ENCODE assay signal across 20 cellular contexts in genomic region chr1:1454286-1455056, GRCh38. TPM values are rescaled to one million over a fixed set of nuclear protein-coding genes. Genes with fewer than 3 reads are reported as not detected.
DNase-seq lines count a peak whose midpoint lies in the region; ATAC-seq, FAIRE-seq and TF ChIP-seq lines count a peak whose summit lies in the region.
"Not testable (repeated sequence)": the region's sequence is repeated elsewhere in the genome, so short reads cannot be mapped to it uniquely, and the experiment has no call there.
"Had no signal": no experiment of that assay in that cellular context is flagged by ENCODE, and none has a peak within 500 bp of the region (broad histone marks: within the 10 kb centered on the region; RNA-seq: fewer than 3 reads in every experiment).

No MANE protein-coding gene starts in this region.

- H3K27me3 Mint-ChIP-seq in GM23338 (ENCODE audit: insufficient read depth, low read depth, poor library complexity); WTC11 (ENCODE audit: low read depth): not testable (repeated sequence)

- H3K4me3 ChIP-seq in BLaER1; GM23338; HEK293 (ENCODE audit: low read depth, low read length); Panc1 (ENCODE audit: low read depth in 2 of 2, low read length in 2 of 2); K562: not testable (repeated sequence)

- H3K4me1 ChIP-seq in BLaER1 (peaks cover 17% of the 10 kb centered on the region), K562 (replicated peaks in 1 of 2; ENCODE audit: control insufficient read depth in 2 of 2, insufficient read depth in 2 of 2, low read length in 2 of 2) (peaks cover 0 to 36% of the 10 kb centered on the region in 2 experiments; a peak in 2 of 5 replicates)
- H3K4me1 ChIP-seq in GM23338 (ENCODE audit: insufficient read depth); HEK293 (ENCODE audit: control insufficient read depth, insufficient read depth, low read length); Panc1 (ENCODE audit: control insufficient read depth, insufficient read depth, low read length): not testable (repeated sequence)

- H3K27ac Mint-ChIP-seq in GM23338, WTC11: not testable (repeated sequence)

- not testable (repeated sequence) for H3K9me2 ChIP-seq in GM23338 (ENCODE audit: insufficient read depth)

- H2AFZ ChIP-seq in GM23338; K562 (ENCODE audit: low read depth, low read length): not testable (repeated sequence)

- not testable (repeated sequence) for H3K79me2 ChIP-seq in GM23338 (replicated peaks; ENCODE audit: insufficient read depth); K562 (ENCODE audit: control insufficient read depth, insufficient read depth, low read length)

- H3K27ac ChIP-seq in BLaER1; GM23338 (ENCODE audit: low read depth); HEK293 (ENCODE audit: extremely low read depth, low read depth, low read length); Panc1 (ENCODE audit: low read length); K562 (ENCODE audit: extremely low read depth, low read depth, low read length): not testable (repeated sequence)

- H3K9me3 ChIP-seq in BLaER1; HEK293 (ENCODE audit: control insufficient read depth, insufficient read depth, low read depth, low read length); Panc1 (ENCODE audit: control insufficient read depth, insufficient read depth, low read depth, low read length); K562 (replicated peaks; ENCODE audit: control insufficient read depth, insufficient read depth, low read depth, low read length): not testable (repeated sequence)

- H3K27me3 ChIP-seq in BLaER1; GM23338 (ENCODE audit: insufficient read depth); Panc1 (ENCODE audit: control insufficient read depth, insufficient read depth, low read length); K562 (ENCODE audit: control insufficient read depth in 2 of 2, insufficient read depth in 2 of 2, low read length in 2 of 2): not testable (repeated sequence)

- not testable (repeated sequence) for BruUV-seq in Panc1 (replicated peaks; lab: Mats Ljungman, UMichigan); K562 (replicated peaks; lab: Mats Ljungman, UMichigan)

- not testable (repeated sequence) for TF ChIP-seq RAD21 in K562 (CRISPR knock-in tag; conservative IDR thresholded peaks at IDR 0.05 in 1 of 2, IDR thresholded peaks at IDR 0.05 in 1 of 2)

- POLR2A ChIA-PET in HEK293 (lab: Yijun Ruan, JAX); Panc1 (lab: Charles Lee); WTC11 (lab: Charles Lee): not testable (repeated sequence)
- POLR2A ChIA-PET in K562 (lab: Yijun Ruan, JAX): interaction anchor here (1.0 kb wide), 1 partner anchor 14 kb away, joined by 3 read pairs; no protein-coding TSS in a partner anchor

- H3K9ac ChIP-seq in BLaER1; K562 (ENCODE audit: insufficient read depth in 1 of 2, low read depth in 2 of 2, low read length in 2 of 2): not testable (repeated sequence)

- not testable (repeated sequence) for H3K4me3 Mint-ChIP-seq in GM23338, WTC11

- not testable (repeated sequence) for H4K20me1 ChIP-seq in BLaER1; GM23338 (replicated peaks; ENCODE audit: insufficient read depth); K562 (replicated peaks; ENCODE audit: control insufficient read depth, insufficient read depth, low read length)

- 53% methylated on average over 32 of the region's 41 CpGs for WGBS in K562 (ENCODE audit: insufficient coverage, low coverage, missing lambda C conversion rate)

- TF ChIP-seq EP300 in K562 (IDR thresholded peaks at IDR 0.05; ENCODE audit: low read length): not testable (repeated sequence)

- TF ChIP-seq POLR2A in K562 (conservative IDR thresholded peaks at IDR 0.05): not testable (repeated sequence)

- H3K4me2 ChIP-seq in BLaER1: 0 out of 2 replicates have a peak overlapping the region, but pooled peaks have one; percentile 5
- not testable (repeated sequence) for H3K4me2 ChIP-seq in GM23338; K562 (ENCODE audit: insufficient read depth, low read length)

- TF ChIP-seq CTCF in GM23338 (conservative IDR thresholded peaks at IDR 0.05; ENCODE audit: low read depth in 2 of 2); HEK293 (tag by site-specific recombination; IDR thresholded peaks at IDR 0.05); Panc1 (IDR thresholded peaks at IDR 0.05); WTC11 (IDR thresholded peaks at IDR 0.05); K562 (IDR thresholded peaks at IDR 0.05 in 2 of 3, conservative IDR thresholded peaks at IDR 0.05 in 1 of 3; ENCODE audit: insufficient read depth in 2 of 3, low read depth in 1 of 3, low read length in 3 of 3): not testable (repeated sequence)

- H3K9me3 Mint-ChIP-seq in GM23338, WTC11: not testable (repeated sequence)

- intact Hi-C loops in Panc1 (cut with micrococcal nuclease; ENCODE audit: unreplicated experiment); K562 (cut with micrococcal nuclease); Right ventricle myocardium inferior (cut with DNase I): not testable (repeated sequence)

- H3K4me1 Mint-ChIP-seq in GM23338, WTC11: not testable (repeated sequence)

- H3K36me3 ChIP-seq in BLaER1; GM23338 (ENCODE audit: insufficient read depth); HEK293 (ENCODE audit: control insufficient read depth in 2 of 2, insufficient read depth in 1 of 2, low read length in 2 of 2); Panc1 (ENCODE audit: control insufficient read depth, insufficient read depth, low read length); K562 (ENCODE audit: control insufficient read depth, insufficient read depth, low read length): not testable (repeated sequence)

- not testable (repeated sequence) for H3K9me1 ChIP-seq in K562 (ENCODE audit: control insufficient read depth, insufficient read depth, low read length)

- in situ Hi-C loops in Panc1 (cut with HindIII; ENCODE audit: low pct_unique_long_range_greater_than_20kb, low sequenced_read_pairs); K562 (cut with MboI): not testable (repeated sequence)

- CTCF ChIA-PET in HEK293 (lab: Yijun Ruan, JAX): interaction anchor here (1.2 kb wide), 1 partner anchor 13 kb away, joined by 6 read pairs; no protein-coding TSS in a partner anchor
- CTCF ChIA-PET in Panc1 (lab: Charles Lee); K562 (lab: Yijun Ruan, JAX; ENCODE audit: low intra/inter-chr PET ratio): not testable (repeated sequence)
- CTCF ChIA-PET in WTC11 (lab: Charles Lee): interaction anchor here (0.6 to 1.2 kb wide), 4 partner anchors 19 to 176 kb away, joined by 3 to 4 read pairs (median 4); partner anchors contain the start of gene VWA1

- H3K36me3 Mint-ChIP-seq in GM23338 (ENCODE audit: low read depth); WTC11: not testable (repeated sequence)

- not testable (repeated sequence) for DNase-seq in GM23338 (ENCODE audit: low spot score); Panc1 (ENCODE audit: low read depth, low spot score); WTC11 (ENCODE audit: low spot score); K562 (ENCODE audit: extremely low read depth in 1 of 4, low spot score in 3 of 4)
- DNase-seq in Right ventricle myocardium inferior (ENCODE audit: missing footprints): peak; percentile 28

- FAIRE-seq in K562 (lab: Jason Lieb, UNC): not testable (repeated sequence)

- not testable (repeated sequence) for H3F3A ChIP-seq in GM23338 (replicated peaks; ENCODE audit: low read depth)

- ATAC-seq in GM23338 (peak; percentile 24; the same call in 2 of the 3 replicates), Panc1 (0 out of 2 replicates have a peak, but pooled peaks have one; percentile 11), WTC11 (peak; percentile 34), K562 (peak; percentile 14; the same call in 1 of the 3 replicates)
- ATAC-seq in Right ventricle myocardium inferior: not testable (repeated sequence)

RNA-seq across cellular contexts. Expression of gene ATAD3C, which starts 5.0 kb away (rescaled TPM):
- 0.45 and 1.2 TPM in 2 replicates for total RNA-seq in GM23338 (2014; rRNA removed; shearing (Covaris generic))
- polyA plus RNA-seq in GM23338 (2016; fragmentation: Nextera tagmentation; extraction: Ambion mirVana) (1.1 and 1.3 TPM in 2 replicates), K562 (2011; rRNA removed) (0.03 and 0.04 TPM in 2 replicates), K562 (2014; fragmentation: Illumina TruSeq; extraction: Trizol) (not detected in 2 replicates), K562 (2014; fragmentation: Nextera tagmentation; extraction: Ambion mirVana) (not detected), K562 (2014; rRNA removed) (not detected in 2 replicates)
- total RNA-seq in Panc1 (2021; ENCODE audit: unreplicated experiment) (10.6 TPM), WTC11 (2021) (0.60 to 0.94 TPM (median 0.61 TPM) in 3 replicates), K562 (2014; rRNA removed) (not detected in 2 replicates), K562 (2014; rRNA removed; fragmentation: Illumina TruSeq; extraction: Trizol) (not detected in 2 replicates), K562 (2015; rRNA removed; fragmentation: Illumina TruSeq; extraction: Trizol) (not detected in 2 replicates), K562 (2021) (0.18 and 0.60 TPM in 2 replicates), Right ventricle myocardium inferior (1.8 TPM)
- polyA plus RNA-seq in Panc1 (2012; ENCODE audit: insufficient read length): 8.1 TPM
- total RNA-seq in K562 (2011; cell fraction: chromatin; rRNA removed; ENCODE audit: low replicate concordance): 0.21 TPM in 1 of 2 replicates, not detected in the other
- under 0.01 and 0.13 TPM in 2 replicates for total RNA-seq in K562 (2011; cell fraction: nucleolus; rRNA removed)
- 0.07 and 0.23 TPM in 2 replicates for total RNA-seq in K562 (2011; cell fraction: nucleoplasm; rRNA removed)
- 0.09 and 0.16 TPM in 2 replicates for polyA plus RNA-seq in K562 (2011; cell fraction: cytosol; rRNA removed)
- 0.10 and 0.21 TPM in 2 replicates for polyA plus RNA-seq in K562 (2011; cell fraction: nucleus; rRNA removed)
- polyA plus RNA-seq in K562 (2012): 0.05 and 0.39 TPM in 2 replicates
- not detected in 2 replicates for polyA minus RNA-seq in K562 (2011; rRNA and poly(A)+ RNA removed)
- polyA minus RNA-seq in K562 (2011; cell fraction: cytosol; rRNA and poly(A)+ RNA removed): not detected in 2 replicates
- 0.11 TPM in 1 of 2 replicates, not detected in the other for polyA minus RNA-seq in K562 (2011; cell fraction: nucleus; rRNA and poly(A)+ RNA removed)
- total RNA-seq: A172 had no signal
- polyA plus RNA-seq: A549, AG04450, CD14-positive monocyte had no signal

RNA-seq across cellular contexts. Expression of gene ATAD3B, which starts 17.1 kb away (rescaled TPM):
- 61.4 and 63.4 TPM in 2 replicates for total RNA-seq in GM23338 (2014; rRNA removed; shearing (Covaris generic))
- polyA plus RNA-seq in GM23338 (2016; fragmentation: Nextera tagmentation; extraction: Ambion mirVana) (32.3 and 37.8 TPM in 2 replicates), K562 (2011; rRNA removed) (27.7 and 27.9 TPM in 2 replicates), K562 (2014; fragmentation: Illumina TruSeq; extraction: Trizol) (18.9 and 42.2 TPM in 2 replicates), K562 (2014; fragmentation: Nextera tagmentation; extraction: Ambion mirVana) (under 1 TPM; 0.07 to 0.77 TPM), K562 (2014; rRNA removed) (113 and 117 TPM in 2 replicates)
- total RNA-seq in Panc1 (2021; ENCODE audit: unreplicated experiment) (104 TPM), WTC11 (2021) (47.9 to 63.6 TPM (median 48.5 TPM) in 3 replicates), K562 (2014; rRNA removed) (106 and 126 TPM in 2 replicates), K562 (2014; rRNA removed; fragmentation: Illumina TruSeq; extraction: Trizol) (10.3 and 15.6 TPM in 2 replicates), K562 (2015; rRNA removed; fragmentation: Illumina TruSeq; extraction: Trizol) (43.2 and 45.2 TPM in 2 replicates), K562 (2021) (92.0 and 93.4 TPM in 2 replicates), Right ventricle myocardium inferior (9.0 TPM)
- polyA plus RNA-seq in Panc1 (2012; ENCODE audit: insufficient read length): 74.5 TPM
- total RNA-seq in K562 (2011; cell fraction: chromatin; rRNA removed; ENCODE audit: low replicate concordance): 197 and 522 TPM in 2 replicates
- total RNA-seq in K562 (2011; cell fraction: nucleolus; rRNA removed): 417 and 489 TPM in 2 replicates
- total RNA-seq in K562 (2011; cell fraction: nucleoplasm; rRNA removed): 246 and 263 TPM in 2 replicates
- polyA plus RNA-seq in K562 (2011; cell fraction: cytosol; rRNA removed): 18.3 and 42.9 TPM in 2 replicates
- 168 and 341 TPM in 2 replicates for polyA plus RNA-seq in K562 (2011; cell fraction: nucleus; rRNA removed)
- 31.9 and 52.8 TPM in 2 replicates for polyA plus RNA-seq in K562 (2012)
- polyA minus RNA-seq in K562 (2011; rRNA and poly(A)+ RNA removed): 6.7 and 14.8 TPM in 2 replicates
- 23.6 and 41.7 TPM in 2 replicates for polyA minus RNA-seq in K562 (2011; cell fraction: cytosol; rRNA and poly(A)+ RNA removed)
- polyA minus RNA-seq in K562 (2011; cell fraction: nucleus; rRNA and poly(A)+ RNA removed): 44.3 and 53.4 TPM in 2 replicates

RNA-seq across cellular contexts. Expression of gene VWA1, which starts 19.0 kb away (rescaled TPM):
- 21.9 and 31.5 TPM in 2 replicates for total RNA-seq in GM23338 (2014; rRNA removed; shearing (Covaris generic))
- 7.2 and 7.9 TPM in 2 replicates for polyA plus RNA-seq in GM23338 (2016; fragmentation: Nextera tagmentation; extraction: Ambion mirVana)
- total RNA-seq in Panc1 (2021; ENCODE audit: unreplicated experiment): 858 TPM
- polyA plus RNA-seq in Panc1 (2012; ENCODE audit: insufficient read length): 1,549 TPM
- total RNA-seq in WTC11 (2021): 28.3 to 35.5 TPM (median 28.3 TPM) in 3 replicates
- 0.76 and 5.5 TPM in 2 replicates for total RNA-seq in K562 (2011; cell fraction: chromatin; rRNA removed; ENCODE audit: low replicate concordance)
- 5.1 and 7.2 TPM in 2 replicates for total RNA-seq in K562 (2011; cell fraction: nucleolus; rRNA removed)
- total RNA-seq in K562 (2011; cell fraction: nucleoplasm; rRNA removed): 1.9 and 3.4 TPM in 2 replicates
- total RNA-seq in K562 (2014; rRNA removed): 4.0 and 4.6 TPM in 2 replicates
- 0.03 and 0.04 TPM in 2 replicates for total RNA-seq in K562 (2014; rRNA removed; fragmentation: Illumina TruSeq; extraction: Trizol)
- total RNA-seq in K562 (2015; rRNA removed; fragmentation: Illumina TruSeq; extraction: Trizol): 0.98 and 1.2 TPM in 2 replicates
- 6.4 and 7.1 TPM in 2 replicates for total RNA-seq in K562 (2021)
- polyA plus RNA-seq in K562 (2011; rRNA removed): 0.85 and 1.6 TPM in 2 replicates
- 1.3 and 7.5 TPM in 2 replicates for polyA plus RNA-seq in K562 (2011; cell fraction: cytosol; rRNA removed)
- polyA plus RNA-seq in K562 (2011; cell fraction: nucleus; rRNA removed): 3.0 and 6.5 TPM in 2 replicates
- polyA plus RNA-seq in K562 (2012): 3.8 and 6.1 TPM in 2 replicates
- 0.16 and 0.84 TPM in 2 replicates for polyA plus RNA-seq in K562 (2014; fragmentation: Illumina TruSeq; extraction: Trizol)
- under 1 TPM; 0.01 to 0.06 TPM for polyA plus RNA-seq in K562 (2014; fragmentation: Nextera tagmentation; extraction: Ambion mirVana)
- 2.6 and 3.0 TPM in 2 replicates for polyA plus RNA-seq in K562 (2014; rRNA removed)
- 0.42 and 0.69 TPM in 2 replicates for polyA minus RNA-seq in K562 (2011; rRNA and poly(A)+ RNA removed)
- polyA minus RNA-seq in K562 (2011; cell fraction: cytosol; rRNA and poly(A)+ RNA removed): 2.0 and 2.4 TPM in 2 replicates
- 2.7 and 4.3 TPM in 2 replicates for polyA minus RNA-seq in K562 (2011; cell fraction: nucleus; rRNA and poly(A)+ RNA removed)
- total RNA-seq in Right ventricle myocardium inferior: 20.5 TPM
- total RNA-seq: B cell; CD4-positive, alpha-beta memory T cell; CD4-positive, alpha-beta T cell; CD4-positive, CD25-positive, alpha-beta regulatory T cell; CD8-positive, alpha-beta T cell had no signal
- polyA plus RNA-seq: CD14-positive monocyte; CD4-positive, alpha-beta memory T cell; CD4-positive, CD25-positive, alpha-beta regulatory T cell; CD8-positive, alpha-beta memory T cell had no signal

RNA-seq across cellular contexts. Expression of gene ANKRD65, which starts 33.4 kb away (rescaled TPM):
- total RNA-seq in GM23338 (2014; rRNA removed; shearing (Covaris generic)): 1.7 and 1.8 TPM in 2 replicates
- 1.6 and 2.6 TPM in 2 replicates for polyA plus RNA-seq in GM23338 (2016; fragmentation: Nextera tagmentation; extraction: Ambion mirVana)
- total RNA-seq in Panc1 (2021; ENCODE audit: unreplicated experiment): 1.9 TPM
- polyA plus RNA-seq in Panc1 (2012; ENCODE audit: insufficient read length): 3.7 TPM
- 1.6 to 2.8 TPM (median 1.9 TPM) in 3 replicates for total RNA-seq in WTC11 (2021)
- not detected in 2 replicates for total RNA-seq in K562 (2011; cell fraction: chromatin; rRNA removed; ENCODE audit: low replicate concordance)
- not detected in 2 replicates for total RNA-seq in K562 (2011; cell fraction: nucleolus; rRNA removed)
- 0.37 TPM in 1 of 2 replicates, not detected in the other for total RNA-seq in K562 (2011; cell fraction: nucleoplasm; rRNA removed)
- total RNA-seq in K562 (2014; rRNA removed): not detected in 2 replicates
- total RNA-seq in K562 (2014; rRNA removed; fragmentation: Illumina TruSeq; extraction: Trizol): not detected in 2 replicates
- not detected in 2 replicates for total RNA-seq in K562 (2015; rRNA removed; fragmentation: Illumina TruSeq; extraction: Trizol)
- total RNA-seq in K562 (2021): not detected in 2 replicates
- not detected in 2 replicates for polyA plus RNA-seq in K562 (2011; rRNA removed)
- polyA plus RNA-seq in K562 (2011; cell fraction: cytosol; rRNA removed): not detected in 2 replicates
- not detected in 2 replicates for polyA plus RNA-seq in K562 (2011; cell fraction: nucleus; rRNA removed)
- polyA plus RNA-seq in K562 (2012): 0.11 TPM in 1 of 2 replicates, not detected in the other
- not detected in 2 replicates for polyA plus RNA-seq in K562 (2014; fragmentation: Illumina TruSeq; extraction: Trizol)
- polyA plus RNA-seq in K562 (2014; fragmentation: Nextera tagmentation; extraction: Ambion mirVana): not detected
- not detected in 2 replicates for polyA plus RNA-seq in K562 (2014; rRNA removed)
- polyA minus RNA-seq in K562 (2011; rRNA and poly(A)+ RNA removed): not detected in 2 replicates
- polyA minus RNA-seq in K562 (2011; cell fraction: cytosol; rRNA and poly(A)+ RNA removed): not detected in 2 replicates
- polyA minus RNA-seq in K562 (2011; cell fraction: nucleus; rRNA and poly(A)+ RNA removed): not detected in 2 replicates
- total RNA-seq in Right ventricle myocardium inferior: 3.0 TPM
- total RNA-seq: A172; A673; B cell; Calu3; CD4-positive, alpha-beta memory T cell; CD4-positive, alpha-beta T cell; CD4-positive, CD25-positive, alpha-beta regulatory T cell; CD8-positive, alpha-beta memory T cell; CD8-positive, alpha-beta T cell; Daoy had no signal
- polyA plus RNA-seq: CD14-positive monocyte; CD4-positive, alpha-beta memory T cell; CD8-positive, alpha-beta memory T cell had no signal

RNA-seq across cellular contexts. Expression of gene MRPL20, which starts 47.4 kb away (rescaled TPM):
- 158 and 173 TPM in 2 replicates for total RNA-seq in GM23338 (2014; rRNA removed; shearing (Covaris generic))
- 319 and 344 TPM in 2 replicates for polyA plus RNA-seq in GM23338 (2016; fragmentation: Nextera tagmentation; extraction: Ambion mirVana)
- 196 TPM for total RNA-seq in Panc1 (2021; ENCODE audit: unreplicated experiment)
- polyA plus RNA-seq in Panc1 (2012; ENCODE audit: insufficient read length): 252 TPM
- 126 to 156 TPM (median 134 TPM) in 3 replicates for total RNA-seq in WTC11 (2021)
- 98.1 and 170 TPM in 2 replicates for total RNA-seq in K562 (2011; cell fraction: chromatin; rRNA removed; ENCODE audit: low replicate concordance)
- 136 and 139 TPM in 2 replicates for total RNA-seq in K562 (2011; cell fraction: nucleolus; rRNA removed)
- 122 and 137 TPM in 2 replicates for total RNA-seq in K562 (2011; cell fraction: nucleoplasm; rRNA removed)
- 352 and 355 TPM in 2 replicates for total RNA-seq in K562 (2014; rRNA removed)
- total RNA-seq in K562 (2014; rRNA removed; fragmentation: Illumina TruSeq; extraction: Trizol): 208 and 222 TPM in 2 replicates
- 205 and 216 TPM in 2 replicates for total RNA-seq in K562 (2015; rRNA removed; fragmentation: Illumina TruSeq; extraction: Trizol)
- 224 and 229 TPM in 2 replicates for total RNA-seq in K562 (2021)
- polyA plus RNA-seq in K562 (2011; rRNA removed): 144 and 187 TPM in 2 replicates
- 164 and 188 TPM in 2 replicates for polyA plus RNA-seq in K562 (2011; cell fraction: cytosol; rRNA removed)
- 104 and 152 TPM in 2 replicates for polyA plus RNA-seq in K562 (2011; cell fraction: nucleus; rRNA removed)
- polyA plus RNA-seq in K562 (2012): 195 and 375 TPM in 2 replicates
- 180 and 264 TPM in 2 replicates for polyA plus RNA-seq in K562 (2014; fragmentation: Illumina TruSeq; extraction: Trizol)
- 100 to 1,000 TPM; 570 to 671 TPM for polyA plus RNA-seq in K562 (2014; fragmentation: Nextera tagmentation; extraction: Ambion mirVana)
- 420 and 491 TPM in 2 replicates for polyA plus RNA-seq in K562 (2014; rRNA removed)
- 121 and 163 TPM in 2 replicates for polyA minus RNA-seq in K562 (2011; rRNA and poly(A)+ RNA removed)
- 99.9 and 107 TPM in 2 replicates for polyA minus RNA-seq in K562 (2011; cell fraction: cytosol; rRNA and poly(A)+ RNA removed)
- polyA minus RNA-seq in K562 (2011; cell fraction: nucleus; rRNA and poly(A)+ RNA removed): 44.2 and 57.5 TPM in 2 replicates
- total RNA-seq in Right ventricle myocardium inferior: 140 TPM

Comparison
In these comparisons a context has a peak if more than half of its experiments do, and no peak if none do; other contexts are left out.
1. RNA of gene VWA1, which starts 19.0 kb away (total RNA-seq): 858 TPM in Panc1 (single experiment); 28.3 to 35.5 TPM in WTC11, 21.9 to 31.5 TPM in GM23338, 20.5 TPM in Right ventricle myocardium inferior (single experiment) and 0.03 to 7.2 TPM in K562; every median in the first group is over 10 times any median in the second.